9 cellular contexts compared by ENCODE assay signal in the genomic region with DNA sequence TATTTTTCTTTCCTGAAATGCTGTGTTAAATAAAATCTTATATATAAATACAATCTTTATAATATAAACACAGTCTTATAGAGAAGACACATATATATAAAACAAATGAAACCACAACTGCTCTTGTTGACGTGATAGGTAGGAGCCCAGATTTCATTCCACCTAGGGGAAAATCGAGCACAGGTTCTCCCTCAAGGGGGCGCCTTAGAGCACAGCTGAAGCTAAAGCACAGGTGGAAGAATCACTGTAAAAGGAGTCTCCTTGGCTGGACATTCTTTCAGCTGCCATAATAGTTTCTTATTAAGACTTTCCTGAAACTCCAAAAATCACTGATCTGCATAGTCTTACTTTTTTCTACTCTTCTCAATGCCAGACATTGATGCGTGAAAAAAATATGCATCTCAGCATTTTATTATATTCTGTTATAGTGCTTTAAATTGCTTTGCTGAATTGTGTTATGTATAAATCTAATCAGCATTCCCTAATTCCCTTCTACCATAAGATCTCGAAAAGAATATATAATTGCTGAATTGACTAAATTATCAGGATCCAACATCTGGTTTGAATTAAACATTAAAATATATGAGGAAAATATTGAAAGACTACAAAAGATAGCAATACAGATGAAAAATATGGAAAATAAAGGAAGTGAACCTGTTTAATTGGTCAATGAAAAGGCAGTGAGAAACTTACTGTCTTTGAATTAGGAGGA. TPM values are rescaled to one million over a fixed set of nuclear protein-coding genes. Genes with fewer than 3 reads are reported as not detected.
A peak's percentile ranks its signal among the peaks of the same experiment; 100 is the strongest.
DNase-seq lines count a peak whose midpoint lies in the region; ATAC-seq and TF ChIP-seq lines count a peak whose summit lies in the region.
"Had no signal": no experiment of that assay in that cellular context is flagged by ENCODE, and none has a peak within 500 bp of the region (broad histone marks: within the 10 kb centered on the region; RNA-seq: fewer than 3 reads in every experiment).

No MANE protein-coding gene starts in this region.

- intact Hi-C loops in activated CD4-positive, alpha-beta T cell treated with anti-CD3 and anti-CD28 coated beads for 36 hours (cut with DNase I, micrococcal nuclease), result loop anchor here (1.0 to 5.0 kb wide), 2 partner anchors 129 to 131 kb away; no protein-coding TSS in a partner anchor
- intact Hi-C loops in lower leg skin (cut with DNase I; ENCODE audit: low total_unique reads), result no loop called here
- intact Hi-C loops in sciatic nerve (cut with DNase I), result no loop called here

- POLR2A ChIA-PET in activated CD4-positive, alpha-beta T cell treated with anti-CD3 and anti-CD28 coated beads for 36 hours (lab: Charles Lee), result interaction anchor here (0.6 kb wide), 1 partner anchor 286 kb away, joined by 3 read pairs; no protein-coding TSS in a partner anchor

- no peak for TF ChIP-seq POLR2A in lower leg skin (IDR thresholded peaks at IDR 0.05)

- H3K4me1 Mint-ChIP-seq in activated CD4-positive, alpha-beta T cell treated with anti-CD3 and anti-CD28 coated beads for 36 hours, result no peaks in the 10 kb centered on the region

- TF ChIP-seq CTCF in astrocyte of the spinal cord (IDR thresholded peaks at IDR 0.05; ENCODE audit: low read depth, low read length) (peak; percentile 55), lung (IDR thresholded peaks at IDR 0.05; ENCODE audit: control extremely low read depth, extremely low read depth) (peak; percentile 9), lower leg skin (IDR thresholded peaks at IDR 0.05) (no peak)

- 49 to 59% methylated on average over 5 of the region's 5 CpGs for WGBS in lung, 2 donors
- WGBS in lower leg skin, 2 donors, result 23 to 35% methylated on average over 5 of the region's 5 CpGs

- peak; percentile 66 for DNase-seq in activated CD4-positive, alpha-beta T cell treated with anti-CD3 and anti-CD28 coated beads for 36 hours
- DNase-seq in activated CD4-positive, alpha-beta T cell treated with anti-CD3 and anti-CD28 coated beads for 4 hours, result no peak
- DNase-seq in MG63 (peak; percentile 47), astrocyte of the spinal cord (ENCODE audit: low read depth, low spot score) (no peak), lung (ENCODE audit: low spot score) (peak; percentile 35), lower leg skin (ENCODE audit: low spot score in 2 of 2) (no peak), sciatic nerve (ENCODE audit: low spot score) (no peak)

- no peaks in the 10 kb centered on the region for H3K9me3 Mint-ChIP-seq in activated CD4-positive, alpha-beta T cell treated with anti-CD3 and anti-CD28 coated beads for 36 hours (ENCODE audit: low read depth)

- H3K27ac Mint-ChIP-seq in activated CD4-positive, alpha-beta T cell treated with anti-CD3 and anti-CD28 coated beads for 36 hours, result no peak overlapping the region

- CTCF ChIA-PET in activated CD4-positive, alpha-beta T cell treated with anti-CD3 and anti-CD28 coated beads for 36 hours (lab: Charles Lee), result interaction anchor here (1.1 kb wide), 1 partner anchor 90 kb away, joined by 3 read pairs; no protein-coding TSS in a partner anchor

- ATAC-seq in activated CD4-positive, alpha-beta T cell treated with anti-CD3 and anti-CD28 coated beads for 36 hours, result no peak
- ATAC-seq in lung (ENCODE audit: insufficient read depth, low FRiP score) (no peak), HG03571 (IDR thresholded peaks at IDR 0.05; ENCODE audit: unreplicated experiment) (no peak), sciatic nerve (no peak)

- H3K4me3 ChIP-seq in MG63 (no peak overlapping the region), astrocyte of the spinal cord (ENCODE audit: low read depth, low read length) (no peak overlapping the region), lung (no peak overlapping the region), lower leg skin (ENCODE audit: low read depth, poor library complexity, severe bottlenecking) (no peak overlapping the region)
- H3K4me3 ChIP-seq: skin epidermis had no signal

- H3K27me3 ChIP-seq in MG63, result no peaks in the 10 kb centered on the region
- no peaks in the 10 kb centered on the region for H3K27me3 ChIP-seq in lung (ENCODE audit: control insufficient read depth, insufficient read depth)

- no peaks in the 10 kb centered on the region for H3K36me3 Mint-ChIP-seq in activated CD4-positive, alpha-beta T cell treated with anti-CD3 and anti-CD28 coated beads for 36 hours (ENCODE audit: low read depth)

- no peak overlapping the region for H3K4me3 Mint-ChIP-seq in activated CD4-positive, alpha-beta T cell treated with anti-CD3 and anti-CD28 coated beads for 36 hours

- in situ Hi-C loops in astrocyte of the spinal cord (cut with HindIII; ENCODE audit: low sequenced_read_pairs), result no loop called here

- H3K27me3 Mint-ChIP-seq in activated CD4-positive, alpha-beta T cell treated with anti-CD3 and anti-CD28 coated beads for 36 hours, result peaks cover 9% of the 10 kb centered on the region

- no peak overlapping the region for H3K27ac ChIP-seq in lung (ENCODE audit: low read depth in 1 of 2, low read length in 1 of 2)
- H3K27ac ChIP-seq: skin epidermis had no signal

- H3K9me3 ChIP-seq in MG63, result peaks cover 6% of the 10 kb centered on the region; the same call in 1 of the 2 replicates
- H3K9me3 ChIP-seq in lung (ENCODE audit: control insufficient read depth in 2 of 2, insufficient read depth in 1 of 2, low read length in 1 of 2), result no peaks in the 10 kb centered on the region

- no peaks in the 10 kb centered on the region for H3K36me3 ChIP-seq in MG63
- H3K36me3 ChIP-seq in lung (ENCODE audit: control insufficient read depth in 2 of 2, insufficient read depth in 2 of 2, low read length in 2 of 2), result no peaks in the 10 kb centered on the region

- no peaks in the 10 kb centered on the region for H3K4me1 ChIP-seq in lung (ENCODE audit: control insufficient read depth in 2 of 2, insufficient read depth in 2 of 2, low read length in 2 of 2)

RNA-seq across cellular contexts. Expression of gene RXFP1, which starts 25.5 kb away (rescaled TPM):
- total RNA-seq in activated CD4-positive, alpha-beta T cell treated with anti-CD3 and anti-CD28 coated beads for 36 hours, result not detected
- not detected in 2 replicates for total RNA-seq in MG63 (2014; rRNA removed; shearing (Covaris generic); ENCODE audit: low replicate concordance)
- total RNA-seq in lung, result 10 to 100 TPM in 1 of 2 donors, 1 to 10 TPM in 1; 2.5 to 10.7 TPM
- polyA plus RNA-seq in lung, result 1 to 10 TPM; 1.5 to 2.8 TPM
- total RNA-seq in lower leg skin, result under 1 TPM in 1 of 4 donors, not detected in 3; 0.10 TPM
- not detected for total RNA-seq in sciatic nerve

Comparison
In these comparisons a context has a peak if more than half of its experiments do, and no peak if none do; other contexts are left out.
1. DNase-seq: peak in activated CD4-positive, alpha-beta T cell treated with anti-CD3 and anti-CD28 coated beads for 36 hours (single experiment), MG63 (single experiment) and lung (single experiment); none in activated CD4-positive, alpha-beta T cell treated with anti-CD3 and anti-CD28 coated beads for 4 hours (0 of 2), astrocyte of the spinal cord (single experiment), lower leg skin (0 of 2) and sciatic nerve (single experiment).
2. CTCF ChIP-seq: peak in astrocyte of the spinal cord (single experiment) and lung (single experiment); none in lower leg skin (0 of 3).
3. intact Hi-C loops: an anchor here in activated CD4-positive, alpha-beta T cell treated with anti-CD3 and anti-CD28 coated beads for 36 hours (1.0 to 5.0 kb wide); none called in lower leg skin and sciatic nerve.